ENCODE assay signal across 20 cellular contexts in the genomic region with DNA sequence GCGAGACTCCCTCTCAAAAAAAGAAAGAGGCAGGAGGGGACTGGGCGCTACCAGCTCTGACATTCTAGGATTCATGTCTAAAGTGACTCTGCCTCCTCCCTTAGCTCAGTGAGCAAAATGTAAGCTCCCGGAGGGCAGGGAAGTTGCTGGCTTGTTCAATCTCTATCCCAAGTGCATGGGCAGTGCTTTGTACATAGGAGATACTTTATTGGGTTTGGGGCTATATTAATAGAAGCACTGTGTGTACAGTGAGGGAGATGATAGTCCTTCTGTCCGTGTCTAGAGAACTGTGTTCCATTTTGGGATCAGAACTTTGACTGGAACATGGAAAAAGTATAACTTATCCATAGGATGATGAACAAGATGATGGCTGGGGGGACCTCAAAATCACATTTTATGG. TPM values are rescaled to one million over a fixed set of nuclear protein-coding genes. Genes with fewer than 3 reads are reported as not detected.
"Had no signal": no experiment of that assay in that cellular context is flagged by ENCODE, and none has a peak within 500 bp of the region (broad histone marks: within the 10 kb centered on the region; RNA-seq: fewer than 3 reads in every experiment).

No MANE protein-coding gene starts in this region.

- FAIRE-seq: colon had no signal

- H3K9me3 Mint-ChIP-seq: activated B cell treated with CpG ODN at 0.5 μM for 24 hours; activated CD8-positive, alpha-beta T cell treated with anti-CD3 and anti-CD28 coated beads for 36 hours; activated T-cell treated with anti-CD3 and anti-CD28 coated beads, Interleukin-2, amount 50 U/mL, for 4 hours; activated T-helper 17 cell treated with anti-CD3 and anti-CD28 coated beads, Interleukin-2, amount 50 U/mL, for 72 hours; effector memory CD8-positive, alpha-beta T cell; T-helper 2 cell treated with Interferon-gamma antibody and Interleukin-4, amounts not matched to agents 5 μg/mL and 100 μg/mL, for 36 hours had no signal

- H3K36me3 Mint-ChIP-seq: activated naive CD8-positive, alpha-beta T cell had no signal

- H3K4me3 Mint-ChIP-seq: activated CD8-positive, alpha-beta T cell treated with anti-CD3 and anti-CD28 coated beads for 36 hours had no signal

- DNase-seq: activated B cell treated with CpG ODN at 0.5 μM for 24 hours; activated effector memory CD4-positive, alpha-beta T cell treated with Interleukin-2 at 50 U/mL for 16 hours; activated naive CD4-positive, alpha-beta T cell treated with anti-CD3 and anti-CD28 coated beads, Interleukin-2, amount 50 U/mL, for 16 hours; activated naive CD4-positive, alpha-beta T cell treated with Interleukin-2 at 50 U/mL for 16 hours; amniotic stem cell; cortex of kidney; foreskin melanocyte; WERI-Rb-1 had no signal

- H3K4me1 Mint-ChIP-seq: activated T-helper 17 cell treated with anti-CD3 and anti-CD28 coated beads, Interleukin-2, amount 50 U/mL, for 72 hours had no signal

- H3K27ac Mint-ChIP-seq: activated B cell treated with CpG ODN at 0.5 μM for 24 hours; activated CD8-positive, alpha-beta T cell treated with anti-CD3 and anti-CD28 coated beads for 36 hours; activated naive CD8-positive, alpha-beta T cell; activated T-helper 17 cell treated with anti-CD3 and anti-CD28 coated beads, Interleukin-2, amount 50 U/mL, for 72 hours; T-helper 17 cell; T-helper 2 cell treated with Interferon-gamma antibody and Interleukin-4, amounts not matched to agents 5 μg/mL and 100 μg/mL, for 36 hours had no signal

- ATAC-seq: activated CD4-positive, CD25-positive, alpha-beta regulatory T cell treated with anti-CD3 and anti-CD28 coated beads, Interleukin-2, amount 50 U/mL, for 24 hours; activated CD8-positive, alpha-beta T cell treated with anti-CD3 and anti-CD28 coated beads for 36 hours; body of pancreas; gastroesophageal sphincter; T-helper 17 cell had no signal

- H3K27ac ChIP-seq: body of pancreas, esophagus muscularis mucosa, gastroesophageal sphincter, WERI-Rb-1 had no signal

- H3K27me3 ChIP-seq: body of pancreas, esophagus muscularis mucosa, gastroesophageal sphincter had no signal

- H3K4me3 ChIP-seq: body of pancreas had no signal

- H3K36me3 ChIP-seq: esophagus muscularis mucosa, gastroesophageal sphincter, WERI-Rb-1 had no signal

- H3K27me3 Mint-ChIP-seq: activated T-helper 17 cell treated with anti-CD3 and anti-CD28 coated beads, Interleukin-2, amount 50 U/mL, for 72 hours had no signal

- H3K9me3 ChIP-seq: body of pancreas, esophagus muscularis mucosa, gastroesophageal sphincter had no signal

RNA-seq across cellular contexts. Expression of gene HTR1D, which starts 31.9 kb away (rescaled TPM):
- total RNA-seq: activated B cell treated with CpG ODN at 0.5 μM for 24 hours; activated CD8-positive, alpha-beta T cell treated with anti-CD3 and anti-CD28 coated beads for 36 hours; activated T-cell treated with anti-CD3 and anti-CD28 coated beads, Interleukin-2, amount 50 U/mL, for 4 hours; activated T-helper 17 cell treated with anti-CD3 and anti-CD28 coated beads, Interleukin-2, amount 50 U/mL, for 72 hours; body of pancreas; esophagus muscularis mucosa; T-helper 17 cell had no signal
